ENCODE assay signal across 8 cellular contexts in genomic region chr20:59042796-59043621, GRCh38. TPM values are rescaled to one million over a fixed set of nuclear protein-coding genes. Genes with fewer than 3 reads are reported as not detected.
DNase-seq lines count a peak whose midpoint lies in the region; ATAC-seq and TF ChIP-seq lines count a peak whose summit lies in the region.

No MANE protein-coding gene starts in this region.

- H2BK15ac ChIP-seq in H9 (ENCODE audit: low read depth, low read length) (no peak overlapping the region), neuronal stem cell (ENCODE audit: low read length) (peak overlapping the region; percentile 45)

- H2BK5ac ChIP-seq in H9 (ENCODE audit: insufficient read length, low read length) (no peak overlapping the region), neuronal stem cell (ENCODE audit: low read length) (no peak overlapping the region)

- no peak overlapping the region for H3K18ac ChIP-seq in H9 (ENCODE audit: insufficient read length, low read depth, low read length)
- peak overlapping the region; percentile 69 for H3K18ac ChIP-seq in neuronal stem cell (ENCODE audit: low read length)

- H4K91ac ChIP-seq in H9 (ENCODE audit: insufficient read length, low read depth, low read length) (no peak overlapping the region), neuronal stem cell (ENCODE audit: low read depth, low read length, poor library complexity) (no peak overlapping the region)

- H2BK20ac ChIP-seq in H9 (ENCODE audit: low read depth, low read length, poor library complexity, severe bottlenecking) = no peak overlapping the region

- H3K27ac ChIP-seq in H9 (ENCODE audit: insufficient read length, low read depth, low read length) (no peak overlapping the region), foreskin keratinocyte (no peak overlapping the region), neuronal stem cell (replicated peaks; ENCODE audit: low read length) (no peak overlapping the region)

- H3K79me2 ChIP-seq in H9 (ENCODE audit: insufficient read depth, low read length) = peaks cover 10% of the 10 kb centered on the region

- H3K9ac ChIP-seq in ES-I3 (ENCODE audit: low read depth, low read length) (peak overlapping the region; percentile 57; the same call in 1 of the 2 replicates), H9 (ENCODE audit: extremely low read depth, insufficient read length, low read length) (no peak overlapping the region), neuronal stem cell (ENCODE audit: low read depth, low read length, poor library complexity) (no peak overlapping the region)

- H2AFZ ChIP-seq in H9 (ENCODE audit: low read length) = no peak overlapping the region
- peak overlapping the region; percentile 96 for H2AFZ ChIP-seq in neuronal stem cell (ENCODE audit: low read length)

- peaks cover 13 to 18% of the 10 kb centered on the region in 2 experiments for H3K4me1 Mint-ChIP-seq in H9

- DNase-seq in H9 = peak; percentile 94
- peak; percentile 93 for DNase-seq in M059J (ENCODE audit: low read depth)
- DNase-seq in SHP77 treated with DMSO at 0.1 percent for 48 hours (lab: John Stamatoyannopoulos, UW) = peak; percentile 92
- peak; percentile 92 for DNase-seq in activated gamma-delta T cell treated with Interleukin-2 at 50 U/mL for 16 hours
- peak; percentile 59 to 76 for DNase-seq in foreskin keratinocyte
- peak; percentile 84 for DNase-seq in neuronal stem cell (ENCODE audit: low spot score)
- DNase-seq in stromal cell of bone marrow (ENCODE audit: low read depth) = peak; percentile 84

- H3K9me3 ChIP-seq in ES-I3 (ENCODE audit: control insufficient read depth, insufficient read depth, low read length) (no peaks in the 10 kb centered on the region), H9 (ENCODE audit: control insufficient read depth, low read depth, low read length) (no peaks in the 10 kb centered on the region), neuronal stem cell (replicated peaks in 1 of 2; ENCODE audit: control insufficient read depth in 2 of 2, insufficient read depth in 1 of 2, low read depth in 1 of 2, low read length in 2 of 2) (peaks cover 0 to 16% of the 10 kb centered on the region in 2 donors)

- H3K27me3 ChIP-seq in H9 (ENCODE audit: insufficient read depth, low read length) = no peaks in the 10 kb centered on the region
- no peaks in the 10 kb centered on the region for H3K27me3 ChIP-seq in foreskin keratinocyte
- H3K27me3 ChIP-seq in neuronal stem cell (ENCODE audit: control insufficient read depth in 3 of 3, insufficient read depth in 3 of 3, low read depth in 1 of 3, low read length in 3 of 3) = no peaks in the 10 kb centered on the region

- H3K79me1 ChIP-seq in H9 (ENCODE audit: insufficient read depth, low read depth, low read length, poor library complexity, severe bottlenecking) (no peaks in the 10 kb centered on the region), neuronal stem cell (ENCODE audit: low read depth, low read length) (peaks cover 5% of the 10 kb centered on the region)

- H4K5ac ChIP-seq in H9 (ENCODE audit: insufficient read length, low read depth, low read length) = no peak overlapping the region

- ATAC-seq in foreskin keratinocyte = peak; percentile 93

- H3K4me1 ChIP-seq in ES-I3 (ENCODE audit: insufficient read depth, low read length) (no peaks in the 10 kb centered on the region), H9 (ENCODE audit: insufficient read depth, low read length) (no peaks in the 10 kb centered on the region), foreskin keratinocyte (peaks cover 20% of the 10 kb centered on the region), neuronal stem cell (ENCODE audit: control insufficient read depth in 2 of 2, insufficient read depth in 1 of 2, low read depth in 1 of 2, low read length in 2 of 2) (peaks cover 3 to 9% of the 10 kb centered on the region in 2 donors)

- H3T11ph ChIP-seq in H9 (ENCODE audit: low read length) = no peak overlapping the region

- no peaks in the 10 kb centered on the region for H4K20me1 ChIP-seq in H9 (ENCODE audit: control insufficient read depth, insufficient read depth, insufficient read length)

- H3K27ac Mint-ChIP-seq in H9 = peak overlapping the region in 1 of 3 experiments; percentile 73; a peak in 2 of 7 replicates

- H3K4ac ChIP-seq in H9 (ENCODE audit: low read depth, low read length) = no peak overlapping the region
- no peak overlapping the region for H3K4ac ChIP-seq in neuronal stem cell (ENCODE audit: low read length)

- H2BK12ac ChIP-seq in H9 (ENCODE audit: insufficient read length, low read depth, low read length) (no peak overlapping the region), neuronal stem cell (ENCODE audit: low read length) (no peak overlapping the region)

- H3K9me3 Mint-ChIP-seq in H9 = no peaks in the 10 kb centered on the region; a peak in 1 of 5 replicates

- H3K36me3 Mint-ChIP-seq in H9 (ENCODE audit: insufficient read depth in 1 of 3, low read depth in 3 of 3) = peaks cover 9 to 17% (median 15%) of the 10 kb centered on the region in 3 experiments; a peak in 6 of 7 replicates

- WGBS in H9 (ENCODE audit: extremely low coverage, insufficient read length, low lambda C conversion rate) = no CpG with 5 or more reads among the region's 66 CpGs
- no CpG with 5 or more reads among the region's 66 CpGs for WGBS in neuronal stem cell (ENCODE audit: extremely low coverage in 2 of 2, insufficient read length in 2 of 2, insufficient replicate concordance in 1 of 2), 2 donors

- H3K4me2 ChIP-seq in H9 (ENCODE audit: insufficient read depth, insufficient read length, low read length) (peak overlapping the region; percentile 94), neuronal stem cell (ENCODE audit: insufficient read depth, low read length, poor library complexity, severe bottlenecking) (peak overlapping the region; percentile 60)

- H3K14ac ChIP-seq in H9 (ENCODE audit: insufficient read depth, low read length) (no peak overlapping the region), neuronal stem cell (ENCODE audit: low read length) (no peak overlapping the region)

- H3K23me2 ChIP-seq in H9 (ENCODE audit: insufficient read length, low read depth, low read length, poor library complexity, severe bottlenecking) = peaks cover 9% of the 10 kb centered on the region

- no peak overlapping the region for H2AK5ac ChIP-seq in H9 (ENCODE audit: insufficient read length, low read length)
- peak overlapping the region; percentile 58 for H2AK5ac ChIP-seq in neuronal stem cell (ENCODE audit: low read depth, low read length)

- no peak overlapping the region for H3K56ac ChIP-seq in H9 (ENCODE audit: insufficient read length, low read depth, low read length)

- TF ChIP-seq CTCF in H9 (conservative IDR thresholded peaks at IDR 0.05) (no peak), foreskin keratinocyte (conservative IDR thresholded peaks at IDR 0.05) (no peak)

- H3K23ac ChIP-seq in H9 (ENCODE audit: insufficient read length, low read depth, low read length) = no peak overlapping the region
- H3K23ac ChIP-seq in neuronal stem cell (ENCODE audit: low read depth, low read length, poor library complexity) = peak overlapping the region; percentile 83

- H2BK120ac ChIP-seq in H9 (ENCODE audit: low read depth, low read length, poor library complexity, severe bottlenecking) (no peak overlapping the region), neuronal stem cell (ENCODE audit: low read depth, low read length) (no peak overlapping the region)

- H3K4me3 Mint-ChIP-seq in H9 = peak overlapping the region; percentile 88 to 92

- H3K4me3 ChIP-seq in neuronal stem cell (ENCODE audit: low read length in 2 of 2) = peak overlapping the region; percentile 69 to 85

- H3K27me3 Mint-ChIP-seq in H9 (ENCODE audit: low read depth) = peaks cover 10% of the 10 kb centered on the region

- no peaks in the 10 kb centered on the region; the same call in 1 of the 2 replicates for H3K36me3 ChIP-seq in ES-I3 (ENCODE audit: insufficient read depth, low read length)
- peaks cover 0 to 11% of the 10 kb centered on the region in 2 donors for H3K36me3 ChIP-seq in neuronal stem cell (replicated peaks in 1 of 2; ENCODE audit: control insufficient read depth in 2 of 2, insufficient read depth in 2 of 2, low read length in 2 of 2)

- H4K8ac ChIP-seq in H9 (replicated peaks; ENCODE audit: insufficient read length, low read depth, low read length) (no peak overlapping the region), neuronal stem cell (ENCODE audit: low read depth, low read length) (peak overlapping the region; percentile 85)

RNA-seq across cellular contexts. Expression of gene PRELID3B, which starts 0.4 kb away (rescaled TPM):
- total RNA-seq in H9 (2021) = 52.6 and 56.5 TPM in 2 replicates
- total RNA-seq in M059J (2014; rRNA removed; shearing (Covaris generic)) = 112 and 114 TPM in 2 replicates
- total RNA-seq in foreskin keratinocyte = 83.8 and 90.7 TPM in 2 replicates
- 39.6 and 49.8 TPM in 2 replicates for polyA plus RNA-seq in foreskin keratinocyte
- polyA plus RNA-seq in neuronal stem cell (2013, experiment 1 of 2) = 21.2 TPM
- polyA plus RNA-seq in neuronal stem cell (2013, experiment 2 of 2) = 21.3 TPM

RNA-seq across cellular contexts. Expression of gene ATP5F1E, which starts 10.9 kb away (rescaled TPM):
- total RNA-seq in H9 (2021) = 47.4 and 52.7 TPM in 2 replicates
- total RNA-seq in M059J (2014; rRNA removed; shearing (Covaris generic)) = 71.7 and 100 TPM in 2 replicates
- total RNA-seq in foreskin keratinocyte = 57.0 and 58.0 TPM in 2 replicates
- polyA plus RNA-seq in foreskin keratinocyte = 89.9 and 91.1 TPM in 2 replicates
- polyA plus RNA-seq in neuronal stem cell (2013, experiment 1 of 2) = 74.0 TPM
- 75.8 TPM for polyA plus RNA-seq in neuronal stem cell (2013, experiment 2 of 2)

RNA-seq across cellular contexts. Expression of gene TUBB1, which starts 23.8 kb away (rescaled TPM):
- total RNA-seq in H9 (2021) (not detected in 2 replicates), foreskin keratinocyte (not detected in 2 replicates)
- 0.17 TPM in 1 of 2 replicates, not detected in the other for total RNA-seq in M059J (2014; rRNA removed; shearing (Covaris generic))
- not detected in 2 replicates for polyA plus RNA-seq in foreskin keratinocyte
- not detected for polyA plus RNA-seq in neuronal stem cell (2013, experiment 1 of 2)
- polyA plus RNA-seq in neuronal stem cell (2013, experiment 2 of 2) = not detected

RNA-seq across cellular contexts. Expression of gene CTSZ, which starts 36.0 kb away (rescaled TPM):
- 35.7 and 37.6 TPM in 2 replicates for total RNA-seq in H9 (2021)
- total RNA-seq in M059J (2014; rRNA removed; shearing (Covaris generic)) = 12.4 and 14.9 TPM in 2 replicates
- total RNA-seq in foreskin keratinocyte = 123 and 140 TPM in 2 replicates
- 195 and 213 TPM in 2 replicates for polyA plus RNA-seq in foreskin keratinocyte
- polyA plus RNA-seq in neuronal stem cell (2013, experiment 1 of 2) = 32.2 TPM
- 31.5 TPM for polyA plus RNA-seq in neuronal stem cell (2013, experiment 2 of 2)
